In the genomic region with DNA sequence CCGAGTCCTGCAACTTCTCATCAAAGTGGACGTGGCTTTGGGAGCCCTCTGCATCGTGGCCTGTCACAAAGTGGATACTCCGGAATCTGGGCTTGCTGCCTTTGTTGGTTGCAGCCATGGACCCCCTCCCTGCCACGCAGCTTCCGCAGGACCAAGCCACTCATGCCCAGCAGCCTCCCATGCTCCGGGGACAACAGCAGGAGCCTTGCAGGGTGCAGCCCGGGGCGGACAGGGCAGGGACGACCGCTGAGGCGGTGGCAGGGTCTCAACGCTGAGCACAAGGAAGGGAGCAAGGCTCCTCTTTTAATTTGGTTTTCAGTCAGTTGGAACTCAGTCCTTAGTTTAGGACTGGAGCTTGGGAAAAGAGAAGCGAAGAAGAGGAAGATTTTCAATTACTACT, we compare ENCODE assay signal across 21 cellular contexts. TPM values are rescaled to one million over a fixed set of nuclear protein-coding genes. Genes with fewer than 3 reads are reported as not detected.
DNase-seq lines count a peak whose midpoint lies in the region; ATAC-seq, FAIRE-seq and TF ChIP-seq lines count a peak whose summit lies in the region.
"Had no signal": no experiment of that assay in that cellular context is flagged by ENCODE, and none has a peak within 500 bp of the region (broad histone marks: within the 10 kb centered on the region; RNA-seq: fewer than 3 reads in every experiment).

No MANE protein-coding gene starts in this region.

- H3K9ac ChIP-seq in H1 (replicated peaks in 1 of 4; ENCODE audit: extremely low read depth in 1 of 4, low read depth in 3 of 4, low read length in 3 of 4) = no peak overlapping the region

- no peaks in the 10 kb centered on the region for H4K20me1 ChIP-seq in H1 (replicated peaks in 1 of 2; ENCODE audit: control insufficient read depth in 1 of 2, insufficient read depth in 2 of 2, low read length in 2 of 2)

- H2AK5ac ChIP-seq in H1 (ENCODE audit: low read depth, low read length) = no peak overlapping the region

- H3K4me1 Mint-ChIP-seq in stimulated activated memory B cell treated with anti-CD40 and anti-IgM and Interleukin-4, amounts not matched to agents 10 μg/mL and 1 μg/mL and 100 μg/mL, for 72 hours = peaks cover 1% of the 10 kb centered on the region
- H3K4me1 Mint-ChIP-seq in MCF 10A (ENCODE audit: insufficient read depth, unreplicated experiment) = no peaks in the 10 kb centered on the region

- H3K4me1 ChIP-seq in H1 (replicated peaks in 1 of 4; ENCODE audit: control insufficient read depth in 3 of 4, insufficient read depth in 4 of 4, low read length in 3 of 4) = no peaks in the 10 kb centered on the region
- no peaks in the 10 kb centered on the region for H3K4me1 ChIP-seq in mesodermal cell (ENCODE audit: control insufficient read depth, insufficient read depth, low read length, poor library complexity, severe bottlenecking)
- H3K4me1 ChIP-seq: BE2C had no signal

- TF ChIP-seq EP300 in H1 (IDR thresholded peaks at IDR 0.05; ENCODE audit: borderline replicate concordance in 1 of 2, low read depth in 2 of 2, low read length in 2 of 2) = no peak

- no peak overlapping the region for H2BK15ac ChIP-seq in H1 (ENCODE audit: low read length)

- CTCF ChIA-PET in H1 (lab: Charles Lee; ENCODE audit: partially characterized antibody) = interaction anchor here (0.6 to 1.6 kb wide), 2 partner anchors 48 to 770 kb away, joined by 3 to 6 read pairs; no protein-coding TSS in a partner anchor
- CTCF ChIA-PET in MCF 10A (lab: Yijun Ruan, JAX) = interaction anchor here (2.9 to 11.1 kb wide), 2 partner anchors 13 to 48 kb away, joined by 16 to 241 read pairs; no protein-coding TSS in a partner anchor

- no peak overlapping the region for H2BK20ac ChIP-seq in H1 (ENCODE audit: low read length)

- no peak overlapping the region for H4K91ac ChIP-seq in H1 (replicated peaks; ENCODE audit: insufficient read length, low read length)

- ATAC-seq in stimulated activated memory B cell treated with anti-CD40 and anti-IgM and Interleukin-4, amounts not matched to agents 10 μg/mL and 1 μg/mL and 100 μg/mL, for 72 hours = peak; percentile 43
- no peak for ATAC-seq in HG02763 (IDR thresholded peaks at IDR 0.05; ENCODE audit: unreplicated experiment)

- no peaks in the 10 kb centered on the region for H3K79me2 ChIP-seq in H1 (ENCODE audit: control insufficient read depth in 1 of 2, insufficient read depth in 2 of 2, low read length in 2 of 2)

- no peak overlapping the region for H3K56ac ChIP-seq in H1 (replicated peaks; ENCODE audit: insufficient read length, low read depth, low read length)

- H2AFZ ChIP-seq in H1 (ENCODE audit: low read length) = 0 out of 2 replicates have a peak overlapping the region, but pooled peaks have one; percentile 5

- no peak overlapping the region for H3K4ac ChIP-seq in H1 (replicated peaks; ENCODE audit: insufficient read length, low read depth, low read length)

- H3K27me3 Mint-ChIP-seq in stimulated activated memory B cell treated with anti-CD40 and anti-IgM and Interleukin-4, amounts not matched to agents 10 μg/mL and 1 μg/mL and 100 μg/mL, for 72 hours = peaks cover 21% of the 10 kb centered on the region
- no peaks in the 10 kb centered on the region for H3K27me3 Mint-ChIP-seq in MCF 10A (ENCODE audit: insufficient read depth, unreplicated experiment)
- H3K27me3 Mint-ChIP-seq: CD4-positive, CD25-positive, alpha-beta regulatory T cell had no signal

- intact Hi-C loops in MCF 10A (cut with micrococcal nuclease) = no loop called here

- TF ChIP-seq CTCF in H1 (IDR thresholded peaks at IDR 0.05; ENCODE audit: control extremely low read depth in 1 of 3, insufficient read depth in 1 of 3, low read depth in 1 of 3, low read length in 3 of 3) (no peak), MCF 10A (IDR thresholded peaks at IDR 0.05; ENCODE audit: unreplicated experiment) (no peak)

- H3K9me3 ChIP-seq in H1 (ENCODE audit: insufficient read depth in 2 of 2, low read depth in 1 of 2, low read length in 1 of 2) (no peaks in the 10 kb centered on the region), mesodermal cell (ENCODE audit: control insufficient read depth, low read length) (no peaks in the 10 kb centered on the region)
- H3K9me3 ChIP-seq: BE2C had no signal

- no peak overlapping the region for H2BK120ac ChIP-seq in H1 (replicated peaks; ENCODE audit: low read depth, low read length)

- H3K18ac ChIP-seq in H1 (ENCODE audit: extremely low read depth, low read length) = no peak overlapping the region

- FAIRE-seq in H1 (lab: Jason Lieb, UNC) = no peak
- FAIRE-seq: A204.1, G401.6, GM12891, GM19239, HTR-8/SVneo had no signal

- H3K14ac ChIP-seq in H1 (ENCODE audit: insufficient read length) = no peak overlapping the region

- DNase-seq in H1 (ENCODE audit: low read depth in 1 of 2, low spot score in 2 of 2) (no peak), MCF 10A (ENCODE audit: unreplicated experiment) (no peak), NCI-H226 (no peak)
- DNase-seq: ACHN; BE2C; C1 segment of cervical spinal cord; CD4-positive, CD25-positive, alpha-beta regulatory T cell; CD8-positive, alpha-beta memory T cell; COR-L47; DMS 273 treated with DMSO at 0.1 percent for 48 hours; DMS53; HCEC 1CT had no signal

- BruUV-seq in MCF 10A (replicated peaks; lab: Mats Ljungman, UMichigan) = no TSS peak

- POLR2A ChIA-PET in H1 (lab: Charles Lee; ENCODE audit: partially characterized antibody) = interaction anchor here (1.1 kb wide), 1 partner anchor 79 kb away, joined by 4 read pairs; no protein-coding TSS in a partner anchor
- POLR2A ChIA-PET in MCF 10A (lab: Yijun Ruan, JAX) = no interaction called here

- H3K4me2 ChIP-seq in H1 (ENCODE audit: insufficient read depth in 1 of 2, low read depth in 2 of 2, low read length in 2 of 2) = no peak overlapping the region

- no peak overlapping the region for H2BK12ac ChIP-seq in H1 (ENCODE audit: low read depth, low read length)

- H3K4me3 Mint-ChIP-seq in stimulated activated memory B cell treated with anti-CD40 and anti-IgM and Interleukin-4, amounts not matched to agents 10 μg/mL and 1 μg/mL and 100 μg/mL, for 72 hours = no peak overlapping the region
- H3K4me3 Mint-ChIP-seq in MCF 10A (ENCODE audit: unreplicated experiment) = no peak overlapping the region
- H3K4me3 Mint-ChIP-seq: CD4-positive, CD25-positive, alpha-beta regulatory T cell; CD8-positive, alpha-beta memory T cell had no signal

- H3K23ac ChIP-seq in H1 (ENCODE audit: insufficient read length) = no peak overlapping the region

- H4K8ac ChIP-seq in H1 (ENCODE audit: extremely low read depth, insufficient read depth, low read length) = no peak overlapping the region; the same call in 1 of the 2 replicates

- no peak overlapping the region for H4K5ac ChIP-seq in H1 (ENCODE audit: insufficient read length, low read depth, low read length)

- no peak for TF ChIP-seq RAD21 in H1 (IDR thresholded peaks at IDR 0.05 in 1 of 2, conservative IDR thresholded peaks at IDR 0.05 in 1 of 2; ENCODE audit: low read depth in 2 of 2, low read length in 2 of 2)

- H3K36me3 Mint-ChIP-seq in stimulated activated memory B cell treated with anti-CD40 and anti-IgM and Interleukin-4, amounts not matched to agents 10 μg/mL and 1 μg/mL and 100 μg/mL, for 72 hours = no peaks in the 10 kb centered on the region
- no peaks in the 10 kb centered on the region for H3K36me3 Mint-ChIP-seq in MCF 10A (ENCODE audit: insufficient read depth, unreplicated experiment)
- H3K36me3 Mint-ChIP-seq: CD4-positive, CD25-positive, alpha-beta regulatory T cell; CD8-positive, alpha-beta memory T cell had no signal

- H3K79me1 ChIP-seq in H1 (ENCODE audit: low read depth, low read length) = no peaks in the 10 kb centered on the region

- 87% methylated on average over 14 of the region's 14 CpGs; no CpG with 5 or more reads in 1 of the 2 experiments for WGBS in H1 (ENCODE audit: extremely low coverage in 1 of 2, insufficient coverage in 1 of 2, insufficient read length in 1 of 2, insufficient replicate concordance in 2 of 2, low coverage in 1 of 2, low lambda C conversion rate in 2 of 2, missing lambda C conversion rate in 1 of 2), 2 experiments
- WGBS in mesodermal cell (ENCODE audit: insufficient coverage in 2 of 2), 2 experiments = 90% methylated on average over 11 to 14 of the region's 14 CpGs

- no peak overlapping the region for H2BK5ac ChIP-seq in H1 (ENCODE audit: low read depth, low read length)

- no peaks in the 10 kb centered on the region for H3K9me3 Mint-ChIP-seq in stimulated activated memory B cell treated with anti-CD40 and anti-IgM and Interleukin-4, amounts not matched to agents 10 μg/mL and 1 μg/mL and 100 μg/mL, for 72 hours
- no peaks in the 10 kb centered on the region for H3K9me3 Mint-ChIP-seq in MCF 10A (ENCODE audit: unreplicated experiment)
- H3K9me3 Mint-ChIP-seq: CD4-positive, CD25-positive, alpha-beta regulatory T cell; CD8-positive, alpha-beta memory T cell had no signal

- no peaks in the 10 kb centered on the region for H3K23me2 ChIP-seq in H1 (ENCODE audit: low read depth, low read length)

- no peaks in the 10 kb centered on the region for H3K27me3 ChIP-seq in H1 (replicated peaks in 1 of 4; ENCODE audit: control insufficient read depth in 3 of 4, extremely low read depth in 1 of 4, insufficient read depth in 3 of 4, low read length in 3 of 4)

- no peak overlapping the region for H3K27ac Mint-ChIP-seq in stimulated activated memory B cell treated with anti-CD40 and anti-IgM and Interleukin-4, amounts not matched to agents 10 μg/mL and 1 μg/mL and 100 μg/mL, for 72 hours
- no peak overlapping the region for H3K27ac Mint-ChIP-seq in MCF 10A (ENCODE audit: low read depth, unreplicated experiment)
- H3K27ac Mint-ChIP-seq: CD4-positive, CD25-positive, alpha-beta regulatory T cell; CD8-positive, alpha-beta memory T cell had no signal

- no peaks in the 10 kb centered on the region for H3K36me3 ChIP-seq in H1 (ENCODE audit: control insufficient read depth in 2 of 4, insufficient read depth in 4 of 4, low read length in 3 of 4)
- H3K36me3 ChIP-seq in mesodermal cell (ENCODE audit: control insufficient read depth, insufficient read depth, low read length) = no peaks in the 10 kb centered on the region
- H3K36me3 ChIP-seq: BE2C had no signal

- H3K4me3 ChIP-seq in H1 (ENCODE audit: extremely low read depth in 1 of 4, insufficient read depth in 2 of 4, low read depth in 3 of 4, low read length in 4 of 4) (no peak overlapping the region), mesodermal cell (ENCODE audit: extremely low read depth, insufficient read depth, low read length, poor library complexity, severe bottlenecking) (no peak overlapping the region)

- no peak overlapping the region for H3K27ac ChIP-seq in H1 (ENCODE audit: low read depth, low read length)
- H3K27ac ChIP-seq in mesodermal cell (ENCODE audit: low read depth, low read length, severe bottlenecking) = peak overlapping the region; percentile 23
- H3K27ac ChIP-seq: HL-60 had no signal

- no peak for TF ChIP-seq POLR2A in H1 (IDR thresholded peaks at IDR 0.05; ENCODE audit: control extremely low read depth in 1 of 2, low read depth in 2 of 2, low read length in 2 of 2)

RNA-seq across cellular contexts. Expression of a gene that starts 12.1 kb away (rescaled TPM):
- total RNA-seq in H1 (2021; fragmentation: NEBNext Ultra II Directional; extraction: Animal tissue kit (Norgen Biotek cat#: 25700)) = 11.7 and 15.6 TPM in 2 replicates
- 17.5 and 19.7 TPM in 2 replicates for polyA plus RNA-seq in H1 (2011; rRNA removed)
- polyA plus RNA-seq in H1 (2011; cell fraction: cytosol; rRNA removed) = 18.4 TPM
- 67.7 TPM for polyA plus RNA-seq in H1 (2011; cell fraction: nucleus; rRNA removed)
- 22.5 to 29.5 TPM (median 23.8 TPM) in 4 replicates for polyA plus RNA-seq in H1 (2012, experiment 1 of 2)
- 11.3 TPM for polyA plus RNA-seq in H1 (2012, experiment 2 of 2)
- polyA plus RNA-seq in H1 (2013, experiment 1 of 2) = 7.3 TPM
- polyA plus RNA-seq in H1 (2013, experiment 2 of 2) = 6.8 TPM
- 26.3 and 30.4 TPM in 2 replicates for polyA minus RNA-seq in H1 (2011; rRNA and poly(A)+ RNA removed)
- 20.8 TPM for polyA minus RNA-seq in H1 (2011; cell fraction: cytosol; rRNA and poly(A)+ RNA removed)
- 24.3 TPM for polyA minus RNA-seq in H1 (2011; cell fraction: nucleus; rRNA and poly(A)+ RNA removed)
- polyA plus RNA-seq in mesodermal cell (2013, experiment 1 of 2) = 40.1 TPM
- polyA plus RNA-seq in mesodermal cell (2013, experiment 2 of 2) = 33.0 TPM
- 21.9 and 33.2 TPM in 2 replicates for total RNA-seq in MCF 10A (2022)
- polyA plus RNA-seq: CD4-positive, CD25-positive, alpha-beta regulatory T cell; CD8-positive, alpha-beta memory T cell had no signal

RNA-seq across cellular contexts. Expression of a gene that starts 17.3 kb away (rescaled TPM):
- 12.5 and 16.9 TPM in 2 replicates for total RNA-seq in H1 (2021; fragmentation: NEBNext Ultra II Directional; extraction: Animal tissue kit (Norgen Biotek cat#: 25700))
- polyA plus RNA-seq in H1 (2011; rRNA removed) = 16.0 and 18.4 TPM in 2 replicates
- 13.3 TPM for polyA plus RNA-seq in H1 (2011; cell fraction: cytosol; rRNA removed)
- polyA plus RNA-seq in H1 (2011; cell fraction: nucleus; rRNA removed) = 37.4 TPM
- polyA plus RNA-seq in H1 (2012, experiment 1 of 2) = 25.2 to 35.8 TPM (median 28.9 TPM) in 4 replicates
- polyA plus RNA-seq in H1 (2012, experiment 2 of 2) = 18.3 TPM
- 4.6 TPM for polyA plus RNA-seq in H1 (2013, experiment 1 of 2)
- polyA plus RNA-seq in H1 (2013, experiment 2 of 2) = 4.8 TPM
- polyA minus RNA-seq in H1 (2011; rRNA and poly(A)+ RNA removed) = 14.3 TPM in 2 replicates
- polyA minus RNA-seq in H1 (2011; cell fraction: cytosol; rRNA and poly(A)+ RNA removed) = 14.3 TPM
- 15.2 TPM for polyA minus RNA-seq in H1 (2011; cell fraction: nucleus; rRNA and poly(A)+ RNA removed)
- polyA plus RNA-seq in mesodermal cell (2013, experiment 1 of 2) = 41.0 TPM
- 40.8 TPM for polyA plus RNA-seq in mesodermal cell (2013, experiment 2 of 2)
- total RNA-seq in MCF 10A (2022) = 6.9 and 7.0 TPM in 2 replicates

RNA-seq across cellular contexts. Expression of a gene that starts 51.0 kb away (rescaled TPM):
- 98.1 and 107 TPM in 2 replicates for total RNA-seq in H1 (2021; fragmentation: NEBNext Ultra II Directional; extraction: Animal tissue kit (Norgen Biotek cat#: 25700))
- polyA plus RNA-seq in H1 (2011; rRNA removed) = 43.4 and 43.5 TPM in 2 replicates
- polyA plus RNA-seq in H1 (2011; cell fraction: cytosol; rRNA removed) = 68.7 TPM
- polyA plus RNA-seq in H1 (2011; cell fraction: nucleus; rRNA removed) = 122 TPM
- 98.3 to 156 TPM (median 103 TPM) in 4 replicates for polyA plus RNA-seq in H1 (2012, experiment 1 of 2)
- polyA plus RNA-seq in H1 (2012, experiment 2 of 2) = 30.8 TPM
- polyA plus RNA-seq in H1 (2013, experiment 1 of 2) = 67.8 TPM
- 65.2 TPM for polyA plus RNA-seq in H1 (2013, experiment 2 of 2)
- polyA minus RNA-seq in H1 (2011; rRNA and poly(A)+ RNA removed) = 57.7 and 58.0 TPM in 2 replicates
- 26.0 TPM for polyA minus RNA-seq in H1 (2011; cell fraction: cytosol; rRNA and poly(A)+ RNA removed)
- polyA minus RNA-seq in H1 (2011; cell fraction: nucleus; rRNA and poly(A)+ RNA removed) = 48.6 TPM
- polyA plus RNA-seq in mesodermal cell (2013, experiment 1 of 2) = 55.7 TPM
- 50.3 TPM for polyA plus RNA-seq in mesodermal cell (2013, experiment 2 of 2)
- total RNA-seq in MCF 10A (2022) = 67.8 and 88.4 TPM in 2 replicates
